17 cellular contexts compared by ENCODE assay signal in genomic region chr10:91051834-91052233, GRCh38.
DNase-seq lines count a peak whose midpoint lies in the region; ATAC-seq lines count a peak whose summit lies in the region.
"Had no signal": no experiment of that assay in that cellular context is flagged by ENCODE, and none has a peak within 500 bp of the region (broad histone marks: within the 10 kb centered on the region; RNA-seq: fewer than 3 reads in every experiment).

No MANE protein-coding gene starts in this region.

- H3K4me3 ChIP-seq in GM23248, result no peak overlapping the region
- H3K4me3 ChIP-seq: BLaER1 treated with 17β-estradiol and CSF1 and Interleukin-3, amounts not matched to agents 10 nM and 100 nM; esophagus muscularis mucosa; GM12878; mucosa of descending colon; psoas muscle had no signal

- 16 to 18% methylated on average over 3 of the region's 3 CpGs for WGBS in GM23248 (ENCODE audit: low coverage in 1 of 2, low lambda C conversion rate in 2 of 2, missing lambda C conversion rate in 2 of 2), 2 experiments

- in situ Hi-C loops in GM23248 (cut with MboI), result no loop called here

- H2AFZ ChIP-seq in GM23248, result peak overlapping the region; percentile 37

- H3K4me1 ChIP-seq in GM23248 (ENCODE audit: insufficient read depth), result peaks cover 14% of the 10 kb centered on the region
- H3K4me1 ChIP-seq: BLaER1 treated with 17β-estradiol and CSF1 and Interleukin-3, amounts not matched to agents 10 nM and 100 nM had no signal

- no peak overlapping the region for H3K9ac ChIP-seq in GM23248
- H3K9ac ChIP-seq: BLaER1 treated with 17β-estradiol and CSF1 and Interleukin-3, amounts not matched to agents 10 nM and 100 nM had no signal

- H3K27ac ChIP-seq in GM23248, result no peak overlapping the region
- H3K27ac ChIP-seq: BLaER1 treated with 17β-estradiol and CSF1 and Interleukin-3, amounts not matched to agents 10 nM and 100 nM; psoas muscle had no signal

- H3K9me3 ChIP-seq in GM23248 (ENCODE audit: low read depth), result no peaks in the 10 kb centered on the region
- H3K9me3 ChIP-seq: BLaER1 treated with 17β-estradiol and CSF1 and Interleukin-3, amounts not matched to agents 10 nM and 100 nM; esophagus muscularis mucosa; mucosa of descending colon; psoas muscle had no signal

- H4K20me1 ChIP-seq in GM23248 (ENCODE audit: insufficient read depth), result no peaks in the 10 kb centered on the region
- H4K20me1 ChIP-seq: BLaER1 treated with 17β-estradiol and CSF1 and Interleukin-3, amounts not matched to agents 10 nM and 100 nM had no signal

- no peaks in the 10 kb centered on the region for H3K9me2 ChIP-seq in GM23248 (ENCODE audit: insufficient read depth)

- no peak overlapping the region for H3K4me2 ChIP-seq in GM23248 (ENCODE audit: unreplicated experiment)

- H3K27me3 ChIP-seq in GM23248 (replicated peaks; ENCODE audit: insufficient read depth), result no peaks in the 10 kb centered on the region
- H3K27me3 ChIP-seq: BLaER1 treated with 17β-estradiol and CSF1 and Interleukin-3, amounts not matched to agents 10 nM and 100 nM; esophagus muscularis mucosa had no signal

- DNase-seq in GM23248 (peak; percentile 29), amygdala (lab: John Stamatoyannopoulos, UW) (peak in 33 of 56 donors; percentile 3 to 72 (median 20)), head of caudate nucleus (peak in 32 of 42 donors; percentile 15 to 81 (median 47)), putamen (ENCODE audit: low spot score) (peak; percentile 74), NCI-H1417 treated with DMSO at 0.1 percent for 48 hours (lab: John Stamatoyannopoulos, UW) (no peak), NCI-H128 (lab: John Stamatoyannopoulos, UW; ENCODE audit: unreplicated experiment) (no peak), NCI-H82 (lab: John Stamatoyannopoulos, UW) (no peak)
- DNase-seq: activated naive CD4-positive, alpha-beta T cell treated with anti-CD3 and anti-CD28 coated beads, Interleukin-2, amount 10 ng/mL, durations not matched to agents 7 days and 5 days; KG1; NCI-H2227 treated with DMSO at 0.1 percent for 48 hours; OCI-M1; psoas muscle had no signal

- H3K36me3 ChIP-seq in GM23248 (ENCODE audit: low read depth), result no peaks in the 10 kb centered on the region
- H3K36me3 ChIP-seq: BLaER1 treated with 17β-estradiol and CSF1 and Interleukin-3, amounts not matched to agents 10 nM and 100 nM; esophagus muscularis mucosa had no signal

- H3F3A ChIP-seq in GM23248 (ENCODE audit: insufficient read depth), result no peaks in the 10 kb centered on the region

- intact Hi-C loops in head of caudate nucleus (cut with DNase I), result no loop called here

- no peak for ATAC-seq in GM18502 (IDR thresholded peaks at IDR 0.05; ENCODE audit: poor library complexity, unreplicated experiment)
- ATAC-seq: GM12878, mucosa of descending colon had no signal

- no peaks in the 10 kb centered on the region for H3K79me2 ChIP-seq in GM23248 (ENCODE audit: insufficient read depth)

Comparison
In these comparisons a context has a peak if more than half of its experiments do, and no peak if none do; other contexts are left out.
1. DNase-seq: peak in GM23248 (single experiment), amygdala (33 of 56), head of caudate nucleus (32 of 42) and putamen (single experiment); none in NCI-H1417 treated with DMSO at 0.1 percent for 48 hours (single experiment), NCI-H128 (single experiment) and NCI-H82 (single experiment).